ENCODE assay signal across 8 cellular contexts in genomic region chr14:31560759-31561154, GRCh38. TPM values are rescaled to one million over a fixed set of nuclear protein-coding genes. Genes with fewer than 3 reads are reported as not detected.
A peak's percentile ranks its signal among the peaks of the same experiment; 100 is the strongest.
DNase-seq lines count a peak whose midpoint lies in the region; ATAC-seq and TF ChIP-seq lines count a peak whose summit lies in the region.

No MANE protein-coding gene starts in this region.

- H3K27me3 Mint-ChIP-seq in CD4-positive, alpha-beta T cell: peaks cover 31% of the 10 kb centered on the region
- peaks cover 0 to 11% of the 10 kb centered on the region in 2 donors for H3K27me3 Mint-ChIP-seq in T-cell
- H3K27me3 Mint-ChIP-seq in stimulated activated naive B cell treated with anti-CD40 and anti-IgM and Interleukin-4, amounts not matched to agents 10 μg/mL and 1 μg/mL and 100 μg/mL, for 72 hours: peaks cover 11 to 14% of the 10 kb centered on the region in 2 donors

- DNase-seq in CD4-positive, alpha-beta T cell: no peak
- DNase-seq in HAP-1 (ENCODE audit: low spot score in 2 of 2) (no peak), T-cell (no peak), left ventricle myocardium superior (no peak), NAMALWA (ENCODE audit: low spot score) (no peak), iPS-NIHi11 (ENCODE audit: low spot score) (no peak), RKO (ENCODE audit: low spot score) (no peak)
- peak; percentile 5 for DNase-seq in stimulated activated naive B cell treated with anti-CD40 and anti-IgM and Interleukin-4, amounts not matched to agents 10 μg/mL and 1 μg/mL and 100 μg/mL, for 72 hours

- H3K36me3 Mint-ChIP-seq in CD4-positive, alpha-beta T cell (ENCODE audit: low read depth): peaks cover 13% of the 10 kb centered on the region
- H3K36me3 Mint-ChIP-seq in T-cell: peaks cover 5% of the 10 kb centered on the region
- peaks cover 6 to 11% of the 10 kb centered on the region in 2 donors for H3K36me3 Mint-ChIP-seq in stimulated activated naive B cell treated with anti-CD40 and anti-IgM and Interleukin-4, amounts not matched to agents 10 μg/mL and 1 μg/mL and 100 μg/mL, for 72 hours

- CTCF ChIA-PET in CD4-positive, alpha-beta T cell (lab: Charles Lee): no interaction called here
- CTCF ChIA-PET in T-cell (lab: Charles Lee): interaction anchor here in 1 of 2 donors (1.1 kb wide), 1 partner anchor 140 kb away, joined by 3 read pairs; the partner anchor contains the start of gene HEATR5A

- H3K4me3 ChIP-seq in HAP-1: peak overlapping the region; percentile 91

- H3K27ac ChIP-seq in CD4-positive, alpha-beta T cell (ENCODE audit: low read depth, low read length): peak overlapping the region; percentile 80

- peaks cover 4% of the 10 kb centered on the region for H3K27me3 ChIP-seq in CD4-positive, alpha-beta T cell (ENCODE audit: control insufficient read depth, insufficient read depth, low read length)
- H3K27me3 ChIP-seq in HAP-1 (ENCODE audit: low read depth): no peaks in the 10 kb centered on the region

- in situ Hi-C loops in HAP-1 (cut with MboI; ENCODE audit: low sequenced_read_pairs): no loop called here

- ATAC-seq in CD4-positive, alpha-beta T cell (ENCODE audit: poor library complexity): no peak
- ATAC-seq in T-cell (replicated peaks in 1 of 4) (no peak), left ventricle myocardium superior (peak; percentile 7)
- ATAC-seq in stimulated activated naive B cell treated with anti-CD40 and anti-IgM and Interleukin-4, amounts not matched to agents 10 μg/mL and 1 μg/mL and 100 μg/mL, for 72 hours (replicated peaks): peak; percentile 74 to 77

- peak overlapping the region; percentile 95 for H3K4me3 Mint-ChIP-seq in CD4-positive, alpha-beta T cell
- H3K4me3 Mint-ChIP-seq in T-cell: peak overlapping the region; percentile 94 to 95 (median 95)
- peak overlapping the region; percentile 93 to 98 for H3K4me3 Mint-ChIP-seq in stimulated activated naive B cell treated with anti-CD40 and anti-IgM and Interleukin-4, amounts not matched to agents 10 μg/mL and 1 μg/mL and 100 μg/mL, for 72 hours

- H3K4me1 Mint-ChIP-seq in CD4-positive, alpha-beta T cell (ENCODE audit: low read depth): peaks cover 34% of the 10 kb centered on the region
- H3K4me1 Mint-ChIP-seq in T-cell: peaks cover 26 to 37% (median 33%) of the 10 kb centered on the region in 3 donors
- H3K4me1 Mint-ChIP-seq in stimulated activated naive B cell treated with anti-CD40 and anti-IgM and Interleukin-4, amounts not matched to agents 10 μg/mL and 1 μg/mL and 100 μg/mL, for 72 hours: peaks cover 12 to 39% of the 10 kb centered on the region in 2 donors

- no peaks in the 10 kb centered on the region for H3K9me3 ChIP-seq in CD4-positive, alpha-beta T cell (ENCODE audit: control insufficient read depth, low read length)
- 0 out of 2 replicates have a peak, but pooled peaks cover 2% of the 10 kb centered on the region for H3K9me3 ChIP-seq in HAP-1

- H3K4me1 ChIP-seq in HAP-1: peaks cover 12% of the 10 kb centered on the region

- POLR2A ChIA-PET in CD4-positive, alpha-beta T cell (lab: Charles Lee): interaction anchor here (0.8 to 1.9 kb wide), 4 partner anchors 18 to 353 kb away, joined by 3 to 7 read pairs (median 3); partner anchors contain the start of genes DTD2, HEATR5A and HECTD1
- POLR2A ChIA-PET in T-cell (lab: Charles Lee): interaction anchor here in 1 of 2 donors (1.0 kb wide), 1 partner anchor 140 kb away, joined by 6 read pairs; the partner anchor contains the start of gene HEATR5A

- intact Hi-C loops in CD4-positive, alpha-beta T cell (cut with DNase I, micrococcal nuclease): loop anchor here (1.0 to 10.0 kb wide), 8 partner anchors 103 to 936 kb away; partner anchors contain the start of genes RNU6-7 (in 2 of the 2), RNU6-8 (in 2 of the 2), AP4S1 (in 1 of the 2) and DTD2 (in 1 of the 2)
- intact Hi-C loops in left ventricle myocardium superior (cut with micrococcal nuclease): no loop called here

- H3K36me3 ChIP-seq in HAP-1 (replicated peaks): no peaks in the 10 kb centered on the region

- H3K9me3 Mint-ChIP-seq in CD4-positive, alpha-beta T cell: no peaks in the 10 kb centered on the region
- no peaks in the 10 kb centered on the region for H3K9me3 Mint-ChIP-seq in T-cell
- peaks cover 0 to 2% of the 10 kb centered on the region in 2 donors for H3K9me3 Mint-ChIP-seq in stimulated activated naive B cell treated with anti-CD40 and anti-IgM and Interleukin-4, amounts not matched to agents 10 μg/mL and 1 μg/mL and 100 μg/mL, for 72 hours

- H3K27ac Mint-ChIP-seq in CD4-positive, alpha-beta T cell: peak overlapping the region; percentile 98
- peak overlapping the region; percentile 92 to 96 for H3K27ac Mint-ChIP-seq in T-cell
- H3K27ac Mint-ChIP-seq in stimulated activated naive B cell treated with anti-CD40 and anti-IgM and Interleukin-4, amounts not matched to agents 10 μg/mL and 1 μg/mL and 100 μg/mL, for 72 hours: peak overlapping the region; percentile 98

- no peak for TF ChIP-seq CTCF in CD4-positive, alpha-beta T cell (IDR thresholded peaks at IDR 0.05)

RNA-seq across cellular contexts. Expression of gene NUBPL, which starts 0.4 kb away (rescaled TPM):
- 1 to 10 TPM; 7.2 to 8.2 TPM for total RNA-seq in CD4-positive, alpha-beta T cell
- 10 to 100 TPM in 3 of 5 donors, 1 to 10 TPM in 2; 6.8 to 11.0 (median 10.2) TPM for total RNA-seq in T-cell
- 32.6 TPM for total RNA-seq in left ventricle myocardium superior

Comparison
In these comparisons a context has a peak if more than half of its experiments do, and no peak if none do; other contexts are left out.
1. ATAC-seq: peak in left ventricle myocardium superior (single experiment) and stimulated activated naive B cell treated with anti-CD40 and anti-IgM and Interleukin-4, amounts not matched to agents 10 μg/mL and 1 μg/mL and 100 μg/mL, for 72 hours (2 of 2); none in CD4-positive, alpha-beta T cell (single experiment) and T-cell (0 of 4).
2. Peak in every context shown above with its lines, with median percentiles within 50 percentile points of each other: H3K27ac Mint-ChIP-seq and H3K4me3 Mint-ChIP-seq.